In the genomic region with DNA sequence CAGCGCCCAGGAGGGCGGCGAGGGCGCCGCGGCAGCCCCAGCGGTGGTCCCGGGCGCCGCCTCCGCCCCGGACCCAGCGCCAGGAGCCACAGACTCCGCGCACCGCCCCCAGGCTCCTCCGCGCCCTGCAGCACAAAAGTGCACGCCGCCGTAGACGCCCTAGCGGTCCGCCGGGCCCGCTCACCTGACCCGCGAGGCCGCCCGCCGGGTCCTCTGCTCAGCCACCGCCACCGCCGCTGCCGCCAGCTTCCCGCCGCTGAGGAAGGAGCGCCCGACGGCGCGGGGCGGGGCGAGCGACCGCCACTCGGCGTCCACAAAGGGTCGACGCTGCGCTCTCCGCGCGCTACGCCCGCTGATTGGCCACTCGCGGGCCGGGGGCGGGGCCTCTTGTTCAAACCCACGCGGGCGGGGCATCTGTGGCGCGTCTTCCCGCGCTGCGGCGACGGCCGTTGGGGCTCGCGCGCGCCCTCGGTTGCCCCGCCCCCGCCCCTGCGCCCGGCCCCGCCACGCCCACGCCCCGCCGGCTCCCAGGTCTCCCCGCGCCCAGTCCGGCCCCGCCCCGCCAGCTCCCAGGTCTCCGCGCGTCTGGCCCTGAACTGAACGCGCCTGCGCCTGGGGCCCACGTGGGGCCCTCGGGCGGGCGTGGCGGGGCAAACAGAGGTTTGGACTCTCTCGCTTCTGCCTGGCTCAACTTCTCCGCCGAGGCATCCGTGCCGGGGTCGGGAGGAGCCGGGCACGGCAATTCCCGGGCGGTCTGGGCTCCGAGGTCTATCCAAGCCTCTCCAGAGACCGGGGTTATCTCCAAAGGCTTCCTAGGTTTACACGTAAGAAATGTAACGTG, we compare ENCODE assay signal across 8 cellular contexts. TPM values are rescaled to one million over a fixed set of nuclear protein-coding genes. Genes with fewer than 3 reads are reported as not detected.
DNase-seq lines count a peak whose midpoint lies in the region; ATAC-seq and TF ChIP-seq lines count a peak whose summit lies in the region.

A gene (minus strand): TSS at position 269 of the 841 bp plus-strand sequence. CDS start 9,154 bp downstream, outside the sequence.

- no peaks in the 10 kb centered on the region for H3K9me3 ChIP-seq in PC-3 (ENCODE audit: low read length)
- no peaks in the 10 kb centered on the region for H3K9me3 ChIP-seq in mucosa of stomach (ENCODE audit: control insufficient read depth, low read length)

- peak within 1 kb of the TSS; percentile 98 for H3K9ac ChIP-seq in PC-3 (ENCODE audit: low read length)
- H3K9ac ChIP-seq in mucosa of stomach (ENCODE audit: low read length): peak within 1 kb of the TSS; percentile 68

- H3K4me2 ChIP-seq in PC-3 (ENCODE audit: low read length): peak within 1 kb of the TSS; percentile 83

- H3K27ac ChIP-seq in PC-3 (ENCODE audit: low read length): peak within 1 kb of the TSS; percentile 98

- CTCF ChIA-PET in PC-3 (lab: Charles Lee): interaction anchor here (1.0 kb wide), 1 partner anchor 24 kb away, joined by 3 read pairs; no protein-coding TSS in a partner anchor

- H3K36me3 Mint-ChIP-seq in IgD-negative memory B cell: peaks cover 2% of the 10 kb centered on the region

- H3K36me3 ChIP-seq in PC-3 (ENCODE audit: low read depth, low read length) (peaks cover 27% of the 10 kb centered on the region), mucosa of stomach (ENCODE audit: control insufficient read depth, insufficient read depth, low read length) (no peaks in the 10 kb centered on the region)

- peak within 1 kb of the TSS; percentile 88 to 99 (median 96) for H3K4me3 Mint-ChIP-seq in IgD-negative memory B cell

- peaks cover 65% of the 10 kb centered on the region for H3K79me2 ChIP-seq in PC-3 (ENCODE audit: low read length)

- H4K20me1 ChIP-seq in PC-3 (ENCODE audit: low read length): peaks cover 39% of the 10 kb centered on the region

- intact Hi-C loops in PC-3 (cut with micrococcal nuclease): no loop called here

- H3K4me1 Mint-ChIP-seq in IgD-negative memory B cell: peaks cover 33 to 51% (median 39%) of the 10 kb centered on the region in 3 donors

- no peak for TF ChIP-seq CTCF in PC-3 (conservative IDR thresholded peaks at IDR 0.05; ENCODE audit: low read depth, low read length)
- TF ChIP-seq CTCF in epithelial cell of proximal tubule (conservative IDR thresholded peaks at IDR 0.05; ENCODE audit: low read depth, low read length): no peak

- peaks cover 20% of the 10 kb centered on the region for H3F3A ChIP-seq in PC-3 (ENCODE audit: low read length, unreplicated experiment)

- H3K4me1 ChIP-seq in PC-3 (ENCODE audit: insufficient read depth, low read length): peaks cover 70% of the 10 kb centered on the region
- H3K4me1 ChIP-seq in mucosa of stomach (ENCODE audit: control insufficient read depth, insufficient read depth, low read length): peaks cover 16% of the 10 kb centered on the region

- peaks cover 3% of the 10 kb centered on the region for H3K27me3 Mint-ChIP-seq in IgD-negative memory B cell

- H2AFZ ChIP-seq in PC-3 (ENCODE audit: low read length): peak within 1 kb of the TSS; percentile 29

- BruUV-seq in PC-3 (replicated peaks; lab: Mats Ljungman, UMichigan): no TSS peak

- no peaks in the 10 kb centered on the region for H3K27me3 ChIP-seq in PC-3 (ENCODE audit: low read length)
- no peaks in the 10 kb centered on the region for H3K27me3 ChIP-seq in mucosa of stomach (ENCODE audit: control insufficient read depth, insufficient read depth, low read length)

- H3K4me3 ChIP-seq in PC-3 (ENCODE audit: low read length): peak within 1 kb of the TSS; percentile 95
- H3K4me3 ChIP-seq in epithelial cell of proximal tubule (ENCODE audit: low read depth, low read length): peak within 1 kb of the TSS; percentile 93
- H3K4me3 ChIP-seq in mucosa of stomach (ENCODE audit: low read length): peak within 1 kb of the TSS; percentile 57

- H3K9me3 Mint-ChIP-seq in IgD-negative memory B cell: no peaks in the 10 kb centered on the region

- POLR2A ChIA-PET in PC-3 (lab: Charles Lee; ENCODE audit: unreplicated experiment): interaction anchor here (0.6 to 1.1 kb wide), 4 partner anchors 21 to 66 kb away, joined by 3 to 9 read pairs (median 4); no protein-coding TSS in a partner anchor

- peak within 1 kb of the TSS; percentile 94 to 98 (median 97) for H3K27ac Mint-ChIP-seq in IgD-negative memory B cell

- DNase-seq in DMS114 treated with DMSO at 0.1 percent for 48 hours (lab: John Stamatoyannopoulos, UW; ENCODE audit: unreplicated experiment): peak; percentile 91
- peak; percentile 98 for DNase-seq in PC-3
- DNase-seq in activated T-cell treated with anti-CD3 and anti-CD28 coated beads for 48 hours (ENCODE audit: low read depth): peak; percentile 99
- no peak for DNase-seq in epithelial cell of proximal tubule (ENCODE audit: low read depth)
- peak; percentile 96 to 97 for DNase-seq in stimulated activated CD8-positive, alpha-beta memory T cell treated with anti-CD3 and anti-CD28 coated beads, Interleukin-7, amount 100 ng/mL, for 1 hour (ENCODE audit: low read depth in 2 of 2)

- H3K9me2 ChIP-seq in PC-3 (replicated peaks; ENCODE audit: low read length): no peaks in the 10 kb centered on the region

- ATAC-seq in GM21576 (IDR thresholded peaks at IDR 0.05; ENCODE audit: unreplicated experiment) (peak; percentile 72), PC-3 (peak; percentile 57)

RNA-seq across cellular contexts. Expression of the gene that starts here (rescaled TPM):
- 11.4 TPM for polyA plus RNA-seq in IgD-negative memory B cell
- total RNA-seq in PC-3 (2014; rRNA removed) (113 and 133 TPM in 2 replicates), epithelial cell of proximal tubule (46.9 and 78.7 TPM in 2 replicates)
